2 cellular contexts compared by ENCODE assay signal in the genomic region with DNA sequence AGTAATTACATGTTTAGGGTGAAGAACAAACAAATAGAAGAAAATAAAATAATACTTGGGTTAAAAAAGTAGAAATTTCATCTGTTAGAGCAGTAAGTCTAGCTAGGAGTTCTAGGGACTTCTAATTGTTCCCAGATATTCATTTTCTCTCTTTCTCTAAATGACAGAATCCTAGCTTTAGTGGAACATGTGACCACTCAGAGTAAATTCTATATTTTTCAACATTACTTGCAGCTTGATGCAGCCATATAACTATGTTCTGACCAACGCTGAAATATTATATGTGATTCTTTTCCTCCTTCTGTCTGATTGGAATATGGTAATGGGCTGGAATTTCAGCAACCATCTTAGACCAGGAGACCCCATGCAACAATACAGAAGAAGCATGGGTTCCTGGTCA.
TF ChIP-seq lines count a peak whose summit lies in the region.

No MANE protein-coding gene starts in this region.

TF ChIP-seq in SK-N-SH, 30 proteins besides CTCF, POLR2A, EP300 and RAD21:
- TF ChIP-seq CHD2 (IDR thresholded peaks at IDR 0.05; ENCODE audit: low read length, partially characterized antibody): no peak
- TF ChIP-seq TEAD4 (IDR thresholded peaks at IDR 0.05; ENCODE audit: borderline replicate concordance, insufficient read depth): no peak
- no peak for TF ChIP-seq USF2 (IDR thresholded peaks at IDR 0.05; ENCODE audit: borderline replicate concordance, low read depth, low read length)
- TF ChIP-seq POLR2AphosphoS5 (IDR thresholded peaks at IDR 0.05; ENCODE audit: low read depth, low read length): peak; percentile 7; the same call in 1 of the 2 replicates
- TF ChIP-seq GATA2 (CRISPR knock-in tag; IDR thresholded peaks at IDR 0.05): no peak
- TF ChIP-seq FOXM1 (IDR thresholded peaks at IDR 0.05; ENCODE audit: low read depth): no peak
- TF ChIP-seq RCOR1 (IDR thresholded peaks at IDR 0.05; ENCODE audit: low read length): no peak

TF ChIP-seq in endothelial cell of umbilical vein, 7 proteins besides CTCF, POLR2A, EP300 and RAD21:
- TF ChIP-seq EZH2 (IDR thresholded peaks at IDR 0.05; ENCODE audit: borderline replicate concordance, low read depth, low read length, severe bottlenecking): no peak
- no peak for TF ChIP-seq FOS (IDR thresholded peaks at IDR 0.05; ENCODE audit: borderline replicate concordance, insufficient read depth, low read length)
- no peak for TF ChIP-seq MYC (IDR thresholded peaks at IDR 0.05; ENCODE audit: low read depth, low read length)
- no peak for TF ChIP-seq JUN (IDR thresholded peaks at IDR 0.05; ENCODE audit: borderline replicate concordance, insufficient read depth, insufficient read length, low read depth)
- no peak for TF ChIP-seq POLR2AphosphoS5 (IDR thresholded peaks at IDR 0.05; ENCODE audit: insufficient read depth, low read depth, low read length)
- TF ChIP-seq, protein P1, sequence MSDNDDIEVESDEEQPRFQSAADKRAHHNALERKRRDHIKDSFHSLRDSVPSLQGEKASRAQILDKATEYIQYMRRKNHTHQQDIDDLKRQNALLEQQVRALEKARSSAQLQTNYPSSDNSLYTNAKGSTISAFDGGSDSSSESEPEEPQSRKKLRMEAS (IDR thresholded peaks at IDR 0.05; ENCODE audit: insufficient read depth, insufficient read length): no peak
- TF ChIP-seq GATA2 (IDR thresholded peaks at IDR 0.05; ENCODE audit: insufficient read depth, insufficient read length, low read depth, low read length): no peak
